Comparison of ENCODE assay signal across 8 cellular contexts in genomic region chr10:103053659-103054581, GRCh38.
DNase-seq lines count a peak whose midpoint lies in the region; ATAC-seq, FAIRE-seq and TF ChIP-seq lines count a peak whose summit lies in the region.

No MANE protein-coding gene starts in this region.

- TF ChIP-seq POLR2A in endothelial cell of umbilical vein (IDR thresholded peaks at IDR 0.05; ENCODE audit: low read depth, low read length) = no peak

- H2AFZ ChIP-seq in GM23338 = no peak overlapping the region
- H2AFZ ChIP-seq in endothelial cell of umbilical vein (ENCODE audit: low read depth, low read length) = no peak overlapping the region

- H3K9ac ChIP-seq in endothelial cell of umbilical vein (replicated peaks; ENCODE audit: extremely low read depth, insufficient read depth, low read length) = no peak overlapping the region

- no peaks in the 10 kb centered on the region for H3K9me2 ChIP-seq in GM23338 (ENCODE audit: insufficient read depth)

- no peaks in the 10 kb centered on the region for H3K9me3 Mint-ChIP-seq in GM23338
- H3K9me3 Mint-ChIP-seq in stimulated activated memory B cell treated with anti-CD40 and anti-IgM and Interleukin-4, amounts not matched to agents 10 μg/mL and 1 μg/mL and 100 μg/mL, for 72 hours = no peaks in the 10 kb centered on the region

- H3K79me2 ChIP-seq in GM23338 (replicated peaks; ENCODE audit: insufficient read depth) = no peaks in the 10 kb centered on the region
- no peaks in the 10 kb centered on the region for H3K79me2 ChIP-seq in endothelial cell of umbilical vein (ENCODE audit: control insufficient read depth, insufficient read depth, low read length)

- CTCF ChIA-PET in endothelial cell of umbilical vein (lab: Charles Lee) = interaction anchor here (0.8 to 2.3 kb wide), 5 partner anchors 9 to 376 kb away, joined by 3 to 11 read pairs (median 6); partner anchors contain the start of genes CNNM2 and RPEL1

- H3K27ac ChIP-seq in GM23338 (ENCODE audit: low read depth) (peak overlapping the region; percentile 32; the same call in 1 of the 2 replicates), endothelial cell of umbilical vein (ENCODE audit: insufficient read depth, low read depth, low read length) (no peak overlapping the region)

- no peaks in the 10 kb centered on the region for H3K36me3 Mint-ChIP-seq in GM23338 (ENCODE audit: low read depth)
- H3K36me3 Mint-ChIP-seq in stimulated activated memory B cell treated with anti-CD40 and anti-IgM and Interleukin-4, amounts not matched to agents 10 μg/mL and 1 μg/mL and 100 μg/mL, for 72 hours = peaks cover 33% of the 10 kb centered on the region

- ATAC-seq in GM23338 = peak; percentile 100
- peak; percentile 68 for ATAC-seq in stimulated activated memory B cell treated with anti-CD40 and anti-IgM and Interleukin-4, amounts not matched to agents 10 μg/mL and 1 μg/mL and 100 μg/mL, for 72 hours

- dilution Hi-C loops in endothelial cell of umbilical vein (cut with MboI; ENCODE audit: extremely low pct_ligation_motif_present, low sequenced_read_pairs) = no loop called here

- H4K20me1 ChIP-seq in GM23338 (replicated peaks; ENCODE audit: insufficient read depth) = no peaks in the 10 kb centered on the region
- H4K20me1 ChIP-seq in endothelial cell of umbilical vein (replicated peaks; ENCODE audit: control insufficient read depth, extremely low read depth, insufficient read depth, low read length) = no peaks in the 10 kb centered on the region

- peak; percentile 32 to 73 for TF ChIP-seq CTCF in GM23338 (conservative IDR thresholded peaks at IDR 0.05; ENCODE audit: low read depth in 2 of 2)
- TF ChIP-seq CTCF in endothelial cell of umbilical vein (IDR thresholded peaks at IDR 0.05; ENCODE audit: extremely low read depth in 1 of 2, insufficient read depth in 1 of 2, low read depth in 1 of 2, low read length in 2 of 2) = peak in 1 of 2 donors; percentile 55

- DNase-seq in GM04503 (ENCODE audit: low read depth) = peak; percentile 37
- DNase-seq in GM23338 (ENCODE audit: low spot score) = peak; percentile 83
- DNase-seq in NCI-H146 (lab: John Stamatoyannopoulos, UW) = peak; percentile 63
- DNase-seq in activated CD8-positive, alpha-beta memory T cell treated with anti-CD3 and anti-CD28 coated beads, Interleukin-2, amount 50 U/mL, for 4 hours = peak; percentile 39
- DNase-seq in endothelial cell of umbilical vein (ENCODE audit: low read depth, low spot score) = peak; percentile 57
- DNase-seq in mucosa of gallbladder (ENCODE audit: low spot score) = peak; percentile 73
- DNase-seq in DMS153 treated with DMSO at 0.1 percent for 48 hours (lab: John Stamatoyannopoulos, UW; ENCODE audit: unreplicated experiment) = no peak

- H3K27me3 ChIP-seq in GM23338 (ENCODE audit: insufficient read depth) (no peaks in the 10 kb centered on the region), endothelial cell of umbilical vein (ENCODE audit: control insufficient read depth in 2 of 2, insufficient read depth in 2 of 2, low read length in 2 of 2) (no peaks in the 10 kb centered on the region)

- H3K4me3 ChIP-seq in GM23338 (no peak overlapping the region), endothelial cell of umbilical vein (replicated peaks in 1 of 3; ENCODE audit: insufficient read depth in 1 of 3, low read depth in 1 of 3, low read length in 3 of 3) (no peak overlapping the region)

- H3K4me1 ChIP-seq in GM23338 (ENCODE audit: insufficient read depth) (no peaks in the 10 kb centered on the region), endothelial cell of umbilical vein (ENCODE audit: control insufficient read depth, extremely low read depth, insufficient read depth, low read length) (no peaks in the 10 kb centered on the region)

- H3K36me3 ChIP-seq in GM23338 (ENCODE audit: insufficient read depth) = no peaks in the 10 kb centered on the region
- H3K36me3 ChIP-seq in endothelial cell of umbilical vein (ENCODE audit: control insufficient read depth in 2 of 2, extremely low read depth in 1 of 2, insufficient read depth in 2 of 2, low read length in 2 of 2) = no peaks in the 10 kb centered on the region

- no peaks in the 10 kb centered on the region for H3K9me1 ChIP-seq in endothelial cell of umbilical vein (replicated peaks; ENCODE audit: control insufficient read depth, extremely low read depth, insufficient read depth, low read length)

- H3K4me2 ChIP-seq in GM23338 (no peak overlapping the region), endothelial cell of umbilical vein (ENCODE audit: insufficient read depth, low read length) (peak overlapping the region; percentile 6)

- POLR2A ChIA-PET in endothelial cell of umbilical vein (lab: Charles Lee) = no interaction called here

- no peaks in the 10 kb centered on the region for H3F3A ChIP-seq in GM23338 (replicated peaks; ENCODE audit: low read depth)

- FAIRE-seq in endothelial cell of umbilical vein (lab: Jason Lieb, UNC) = peak; percentile 94

- peaks cover 8% of the 10 kb centered on the region; the same call in 1 of the 3 replicates for H3K4me1 Mint-ChIP-seq in GM23338
- H3K4me1 Mint-ChIP-seq in stimulated activated memory B cell treated with anti-CD40 and anti-IgM and Interleukin-4, amounts not matched to agents 10 μg/mL and 1 μg/mL and 100 μg/mL, for 72 hours = peaks cover 10% of the 10 kb centered on the region

- peak overlapping the region; percentile 38; the same call in 1 of the 2 replicates for H3K27ac Mint-ChIP-seq in GM23338
- H3K27ac Mint-ChIP-seq in stimulated activated memory B cell treated with anti-CD40 and anti-IgM and Interleukin-4, amounts not matched to agents 10 μg/mL and 1 μg/mL and 100 μg/mL, for 72 hours = peak overlapping the region; percentile 39

- H3K9me3 ChIP-seq in endothelial cell of umbilical vein (replicated peaks; ENCODE audit: control insufficient read depth, insufficient read depth, low read length) = no peaks in the 10 kb centered on the region

- no peak overlapping the region for H3K4me3 Mint-ChIP-seq in GM23338
- peak overlapping the region; percentile 69 for H3K4me3 Mint-ChIP-seq in stimulated activated memory B cell treated with anti-CD40 and anti-IgM and Interleukin-4, amounts not matched to agents 10 μg/mL and 1 μg/mL and 100 μg/mL, for 72 hours

- BruUV-seq in endothelial cell of umbilical vein (replicated peaks; lab: Mats Ljungman, UMichigan) = no TSS peak

- intact Hi-C loops in endothelial cell of umbilical vein (cut with micrococcal nuclease) = no loop called here

- H3K27me3 Mint-ChIP-seq in GM23338 (ENCODE audit: insufficient read depth, low read depth, poor library complexity) = peaks cover 4% of the 10 kb centered on the region
- H3K27me3 Mint-ChIP-seq in stimulated activated memory B cell treated with anti-CD40 and anti-IgM and Interleukin-4, amounts not matched to agents 10 μg/mL and 1 μg/mL and 100 μg/mL, for 72 hours = no peaks in the 10 kb centered on the region

TF ChIP-seq in GM23338, 12 proteins besides CTCF, POLR2A, EP300 and RAD21 (continues in another document):
- TF ChIP-seq ZNF114 (CRISPR knock-in tag; IDR thresholded peaks at IDR 0.05) = no peak

TF ChIP-seq in endothelial cell of umbilical vein, 7 proteins besides CTCF, POLR2A, EP300 and RAD21:
- TF ChIP-seq GATA2 (IDR thresholded peaks at IDR 0.05; ENCODE audit: insufficient read depth, insufficient read length, low read depth, low read length) = peak; percentile 49
- no peak for TF ChIP-seq FOS (IDR thresholded peaks at IDR 0.05; ENCODE audit: borderline replicate concordance, insufficient read depth, low read length)
TF ChIP-seq in endothelial cell of umbilical vein: peak in this region for 1.
